ENCODE assay signal across 1 cellular context in genomic region chr2:151338115-151338514, GRCh38.
TF ChIP-seq lines count a peak whose summit lies in the region.

No MANE protein-coding gene starts in this region.

TF ChIP-seq in H1, 55 proteins besides CTCF, POLR2A, EP300 and RAD21:
- TF ChIP-seq GABPA (IDR thresholded peaks at IDR 0.05; ENCODE audit: borderline replicate concordance, insufficient read depth, low read length) (no peak), ZNF274 (IDR thresholded peaks at IDR 0.05; ENCODE audit: borderline replicate concordance, extremely low read depth, low read length) (no peak), CHD1 (IDR thresholded peaks at IDR 0.05; ENCODE audit: low read depth, low read length) (no peak), TAF1 (IDR thresholded peaks at IDR 0.05; ENCODE audit: low read depth, low read length) (no peak), CEBPB (IDR thresholded peaks at IDR 0.05; ENCODE audit: low read depth, low read length) (no peak), E2F6 (IDR thresholded peaks at IDR 0.05) (no peak), YY1 (IDR thresholded peaks at IDR 0.05; ENCODE audit: low read depth, low read length) (no peak), SP1 (IDR thresholded peaks at IDR 0.05; ENCODE audit: low read depth, low read length) (no peak), JUN (IDR thresholded peaks at IDR 0.05; ENCODE audit: low read depth, low read length) (no peak), RFX5 (IDR thresholded peaks at IDR 0.05; ENCODE audit: borderline replicate concordance, low read depth, low read length) (no peak), SP4 (IDR thresholded peaks at IDR 0.05; ENCODE audit: low read length) (no peak), JUND (IDR thresholded peaks at IDR 0.05; ENCODE audit: low read length) (no peak), RBBP5 (IDR thresholded peaks at IDR 0.05; ENCODE audit: borderline replicate concordance, low read depth, low read length) (no peak), BCL11A (IDR thresholded peaks at IDR 0.05; ENCODE audit: low read depth in 2 of 2, low read length in 2 of 2) (no peak), MAFK (IDR thresholded peaks at IDR 0.05; ENCODE audit: low read depth, low read length) (no peak), SP2 (IDR thresholded peaks at IDR 0.05; ENCODE audit: low read length) (no peak)
